ENCODE assay signal across 16 cellular contexts in the genomic region with DNA sequence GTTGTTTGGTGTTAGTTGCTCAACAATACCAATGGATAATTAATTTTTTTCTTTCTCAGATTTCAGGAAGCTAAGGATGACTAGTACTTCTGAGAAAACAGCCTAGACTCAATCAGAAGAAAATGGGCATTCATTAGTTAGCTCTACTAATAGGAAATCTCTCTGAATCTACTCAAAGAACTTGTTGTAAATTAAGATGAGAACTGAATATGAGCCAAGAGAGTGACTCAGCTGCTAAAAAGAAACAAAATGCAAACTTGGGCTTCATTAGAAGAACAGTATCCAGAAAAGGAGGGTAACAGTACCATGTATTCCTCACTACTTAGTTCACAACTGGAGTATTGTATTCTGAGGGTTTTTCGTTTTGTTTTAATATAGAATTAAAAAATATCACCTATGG. TPM values are rescaled to one million over a fixed set of nuclear protein-coding genes. Genes with fewer than 3 reads are reported as not detected.
DNase-seq lines count a peak whose midpoint lies in the region; ATAC-seq lines count a peak whose summit lies in the region.
"Had no signal": no experiment of that assay in that cellular context is flagged by ENCODE, and none has a peak within 500 bp of the region (broad histone marks: within the 10 kb centered on the region; RNA-seq: fewer than 3 reads in every experiment).

No MANE protein-coding gene starts in this region.

- no peaks in the 10 kb centered on the region for H3K27me3 Mint-ChIP-seq in activated T-cell treated with anti-CD3 and anti-CD28 coated beads, Interleukin-2, amount 50 U/mL, for 72 hours (ENCODE audit: low read depth)
- H3K27me3 Mint-ChIP-seq in activated naive CD8-positive, alpha-beta T cell, result no peaks in the 10 kb centered on the region
- H3K27me3 Mint-ChIP-seq: activated naive CD8-positive, alpha-beta T cell treated with anti-CD3 and anti-CD28 coated beads, Interleukin-2, amount 10 ng/mL, durations not matched to agents 7 days and 5 days had no signal

- H3K27ac Mint-ChIP-seq in activated T-cell treated with anti-CD3 and anti-CD28 coated beads, Interleukin-2, amount 50 U/mL, for 72 hours, result peak overlapping the region; percentile 95
- peak overlapping the region; percentile 85 for H3K27ac Mint-ChIP-seq in activated naive CD8-positive, alpha-beta T cell
- H3K27ac Mint-ChIP-seq: activated naive CD8-positive, alpha-beta T cell treated with anti-CD3 and anti-CD28 coated beads, Interleukin-2, amount 10 ng/mL, durations not matched to agents 7 days and 5 days; endodermal cell had no signal

- peaks cover 30 to 48% (median 40%) of the 10 kb centered on the region in 3 donors for H3K4me1 ChIP-seq in skeletal muscle tissue (ENCODE audit: control insufficient read depth in 3 of 3, insufficient read depth in 3 of 3, low read length in 3 of 3)

- H3K4me1 Mint-ChIP-seq in activated T-cell treated with anti-CD3 and anti-CD28 coated beads, Interleukin-2, amount 50 U/mL, for 72 hours (ENCODE audit: low read depth), result peaks cover 65% of the 10 kb centered on the region
- H3K4me1 Mint-ChIP-seq in activated naive CD8-positive, alpha-beta T cell (ENCODE audit: low read depth), result peaks cover 91% of the 10 kb centered on the region

- no peak for DNase-seq in activated T-cell treated with anti-CD3 and anti-CD28 coated beads, Interleukin-2, amount 50 U/mL, for 72 hours
- DNase-seq in activated T-cell treated with anti-CD3 and anti-CD28 coated beads for 4 hours (no peak), fibroblast of peridontal ligament (ENCODE audit: extremely low read depth) (peak; percentile 50), cerebellar cortex (ENCODE audit: low spot score) (no peak), cerebellar nuclear complex (lab: John Stamatoyannopoulos, UW) (no peak)
- DNase-seq: activated CD4-positive, alpha-beta T cell treated with anti-CD3 and anti-CD28 coated beads for 4 hours; activated naive CD8-positive, alpha-beta T cell treated with anti-CD3 and anti-CD28 coated beads, Interleukin-2, amount 10 ng/mL, durations not matched to agents 7 days and 5 days; endodermal cell; NCI-H2029 treated with DMSO at 0.1 percent for 48 hours; NK-92 treated with Interleukin-12 subunit alpha and Interleukin-12 subunit beta, amount 100 ng/mL, for 24 hours; right cardiac atrium; upper lobe of left lung had no signal

- peak overlapping the region; percentile 80 for H3K27ac ChIP-seq in skeletal muscle tissue (ENCODE audit: low read depth, low read length)

- no peaks in the 10 kb centered on the region for H3K36me3 ChIP-seq in skeletal muscle tissue (ENCODE audit: control insufficient read depth in 3 of 3, insufficient read depth in 3 of 3, low read length in 3 of 3)
- H3K36me3 ChIP-seq: upper lobe of left lung had no signal

- H3K4me3 ChIP-seq in skeletal muscle tissue (ENCODE audit: low read length in 3 of 3), result no peak overlapping the region
- H3K4me3 ChIP-seq: HAP-1, upper lobe of left lung had no signal

- no peaks in the 10 kb centered on the region for H3K36me3 Mint-ChIP-seq in activated T-cell treated with anti-CD3 and anti-CD28 coated beads, Interleukin-2, amount 50 U/mL, for 72 hours (ENCODE audit: insufficient read depth in 2 of 2)
- H3K36me3 Mint-ChIP-seq in activated naive CD8-positive, alpha-beta T cell, result peaks cover 9% of the 10 kb centered on the region

- no peaks in the 10 kb centered on the region for H3K9me3 Mint-ChIP-seq in activated T-cell treated with anti-CD3 and anti-CD28 coated beads, Interleukin-2, amount 50 U/mL, for 72 hours
- H3K9me3 Mint-ChIP-seq in activated naive CD8-positive, alpha-beta T cell (ENCODE audit: low read depth), result no peaks in the 10 kb centered on the region
- H3K9me3 Mint-ChIP-seq: activated naive CD8-positive, alpha-beta T cell treated with anti-CD3 and anti-CD28 coated beads, Interleukin-2, amount 10 ng/mL, durations not matched to agents 7 days and 5 days; endodermal cell had no signal

- H3K9ac ChIP-seq in skeletal muscle tissue (ENCODE audit: low read depth in 1 of 3, low read length in 3 of 3), result no peak overlapping the region

- ATAC-seq in activated T-cell treated with anti-CD3 and anti-CD28 coated beads, Interleukin-2, amount 50 U/mL, for 72 hours (replicated peaks in 1 of 2), result no peak
- ATAC-seq in GM18873 (IDR thresholded peaks at IDR 0.05; ENCODE audit: low FRiP score, unreplicated experiment), result no peak

- no peak overlapping the region for H3K4me3 Mint-ChIP-seq in activated T-cell treated with anti-CD3 and anti-CD28 coated beads, Interleukin-2, amount 50 U/mL, for 72 hours
- H3K4me3 Mint-ChIP-seq in activated naive CD8-positive, alpha-beta T cell, result no peak overlapping the region
- H3K4me3 Mint-ChIP-seq: activated naive CD8-positive, alpha-beta T cell treated with anti-CD3 and anti-CD28 coated beads, Interleukin-2, amount 10 ng/mL, durations not matched to agents 7 days and 5 days; endodermal cell had no signal

- H3K9me3 ChIP-seq in skeletal muscle tissue (ENCODE audit: control insufficient read depth in 3 of 3, low read length in 3 of 3), result no peaks in the 10 kb centered on the region
- H3K9me3 ChIP-seq: HAP-1, upper lobe of left lung had no signal

- no peaks in the 10 kb centered on the region for H3K27me3 ChIP-seq in skeletal muscle tissue (ENCODE audit: control insufficient read depth in 3 of 3, insufficient read depth in 3 of 3, low read length in 3 of 3)
- H3K27me3 ChIP-seq: upper lobe of left lung had no signal

RNA-seq across cellular contexts. Expression of gene FOXJ3, which starts 12.5 kb away (rescaled TPM):
- 10 to 100 TPM; 44.5 to 47.5 TPM for total RNA-seq in activated T-cell treated with anti-CD3 and anti-CD28 coated beads, Interleukin-2, amount 50 U/mL, for 72 hours
- total RNA-seq in skeletal muscle tissue, result 65.2 TPM

RNA-seq across cellular contexts. Expression of gene RIMKLA, which starts 58.0 kb away (rescaled TPM):
- 1 to 10 TPM in 1 of 2 donors, under 1 TPM in 1; 0.79 to 1.9 TPM for total RNA-seq in activated T-cell treated with anti-CD3 and anti-CD28 coated beads, Interleukin-2, amount 50 U/mL, for 72 hours
- total RNA-seq in skeletal muscle tissue, result 0.52 TPM
